Comparison of ENCODE assay signal across 18 cellular contexts in genomic region chr2:20291846-20292408, GRCh38. TPM values are rescaled to one million over a fixed set of nuclear protein-coding genes. Genes with fewer than 3 reads are reported as not detected.
DNase-seq lines count a peak whose midpoint lies in the region; ATAC-seq, FAIRE-seq and TF ChIP-seq lines count a peak whose summit lies in the region.
"Had no signal": no experiment of that assay in that cellular context is flagged by ENCODE, and none has a peak within 500 bp of the region (broad histone marks: within the 10 kb centered on the region; RNA-seq: fewer than 3 reads in every experiment).

No MANE protein-coding gene starts in this region.

- H2AK5ac ChIP-seq in mesendoderm (ENCODE audit: low read length), result no peak overlapping the region

- H3K4ac ChIP-seq in mesendoderm (ENCODE audit: low read depth, low read length), result no peak overlapping the region

- peaks cover 9 to 23% of the 10 kb centered on the region in 2 experiments for H3K36me3 ChIP-seq in keratinocyte (ENCODE audit: control insufficient read depth in 2 of 2, extremely low read depth in 1 of 2, insufficient read depth in 2 of 2, low read length in 2 of 2)
- H3K36me3 ChIP-seq in mesendoderm (ENCODE audit: control insufficient read depth, insufficient read depth, low read length), result peaks cover 4% of the 10 kb centered on the region
- peaks cover 0 to 64% (median 0%) of the 10 kb centered on the region in 3 donors for H3K36me3 ChIP-seq in Peyer's patch

- no peaks in the 10 kb centered on the region for H3K27me3 Mint-ChIP-seq in WTC11 (ENCODE audit: low read depth)
- H3K27me3 Mint-ChIP-seq in type B pancreatic cell, result no peaks in the 10 kb centered on the region
- H3K27me3 Mint-ChIP-seq: CD4-positive, alpha-beta memory T cell had no signal

- no peak for TF ChIP-seq CTCF in WTC11 (IDR thresholded peaks at IDR 0.05)
- TF ChIP-seq CTCF in keratinocyte (optimal IDR thresholded peaks at IDR 0.05 in 1 of 3, IDR thresholded peaks at IDR 0.05 in 1 of 3, conservative IDR thresholded peaks at IDR 0.05 in 1 of 3; ENCODE audit: extremely low read depth in 1 of 3, insufficient read depth in 2 of 3, low read length in 3 of 3), result no peak
- TF ChIP-seq CTCF in type B pancreatic cell (conservative IDR thresholded peaks at IDR 0.05), result no peak
- TF ChIP-seq CTCF in Peyer's patch (IDR thresholded peaks at IDR 0.05), result no peak

- H3K56ac ChIP-seq in mesendoderm (ENCODE audit: low read length), result no peak overlapping the region

- no peaks in the 10 kb centered on the region for H3K9me3 Mint-ChIP-seq in WTC11
- H3K9me3 Mint-ChIP-seq in type B pancreatic cell, result no peaks in the 10 kb centered on the region
- H3K9me3 Mint-ChIP-seq: CD4-positive, alpha-beta memory T cell had no signal

- H2BK15ac ChIP-seq in mesendoderm (replicated peaks; ENCODE audit: low read depth), result no peak overlapping the region

- H2BK120ac ChIP-seq in mesendoderm (ENCODE audit: low read depth, low read length), result no peak overlapping the region

- H3K9me3 ChIP-seq in keratinocyte (ENCODE audit: control insufficient read depth, low read depth, low read length) (no peaks in the 10 kb centered on the region), Peyer's patch (no peaks in the 10 kb centered on the region)
- H3K9me3 ChIP-seq: body of pancreas, upper lobe of right lung had no signal

- H3K4me1 ChIP-seq in keratinocyte (ENCODE audit: control insufficient read depth, extremely low read depth, insufficient read depth, low read length), result peaks cover 19% of the 10 kb centered on the region
- H3K4me1 ChIP-seq in mesendoderm (ENCODE audit: control insufficient read depth, low read depth, low read length), result no peaks in the 10 kb centered on the region
- H3K4me1 ChIP-seq in Peyer's patch, result no peaks in the 10 kb centered on the region
- H3K4me1 ChIP-seq: body of pancreas, parathyroid adenoma, upper lobe of right lung had no signal

- ATAC-seq in Right ventricle myocardium inferior (peak; percentile 34), WTC11 (0 out of 2 replicates have a peak, but pooled peaks have one; percentile 13), HG03025 (IDR thresholded peaks at IDR 0.05; ENCODE audit: low FRiP score, unreplicated experiment) (no peak)
- ATAC-seq: body of pancreas had no signal

- H3K23ac ChIP-seq in mesendoderm (ENCODE audit: low read length), result no peak overlapping the region

- H4K8ac ChIP-seq in mesendoderm (ENCODE audit: low read depth, low read length), result no peak overlapping the region

- H3K4me2 ChIP-seq in keratinocyte (ENCODE audit: control insufficient read depth, extremely low read depth, insufficient read depth, low read depth, low read length) (no peak overlapping the region), mesendoderm (ENCODE audit: low read length) (no peak overlapping the region)

- dilution Hi-C loops in keratinocyte (cut with MboI; ENCODE audit: extremely low pct_ligation_motif_present, low sequenced_read_pairs), result no loop called here

- no peak overlapping the region for H3K9ac ChIP-seq in keratinocyte (ENCODE audit: control insufficient read depth, extremely low read depth, insufficient read depth, low read length)
- H3K9ac ChIP-seq in mesendoderm (ENCODE audit: low read length), result no peak overlapping the region
- H3K9ac ChIP-seq: parathyroid adenoma had no signal

- H3K79me2 ChIP-seq in keratinocyte (ENCODE audit: control insufficient read depth, insufficient read depth, low read length) (peaks cover 22% of the 10 kb centered on the region), mesendoderm (ENCODE audit: control insufficient read depth, insufficient read depth, low read length) (no peaks in the 10 kb centered on the region)

- H3K36me3 Mint-ChIP-seq in WTC11, result peaks cover 20% of the 10 kb centered on the region
- peaks cover 12% of the 10 kb centered on the region for H3K36me3 Mint-ChIP-seq in type B pancreatic cell

- CTCF ChIA-PET in WTC11 (lab: Charles Lee), result interaction anchor here (0.6 to 2.7 kb wide), 12 partner anchors 9 to 248 kb away, joined by 3 to 24 read pairs (median 4); partner anchors contain the start of gene SDC1

- no peak overlapping the region for H3K4me3 Mint-ChIP-seq in WTC11
- no peak overlapping the region for H3K4me3 Mint-ChIP-seq in type B pancreatic cell
- H3K4me3 Mint-ChIP-seq: CD4-positive, alpha-beta memory T cell had no signal

- intact Hi-C loops in Right ventricle myocardium inferior (cut with DNase I), result no loop called here
- intact Hi-C loops in cardiac septum (cut with DNase I), result no loop called here

- H3K27me3 ChIP-seq in keratinocyte (ENCODE audit: control insufficient read depth, extremely low read depth, insufficient read depth, low read length) (no peaks in the 10 kb centered on the region), mesendoderm (ENCODE audit: insufficient read depth, low read length, poor library complexity) (no peaks in the 10 kb centered on the region), Peyer's patch (no peaks in the 10 kb centered on the region)
- H3K27me3 ChIP-seq: body of pancreas, dorsolateral prefrontal cortex, upper lobe of right lung had no signal

- no peak for TF ChIP-seq POLR2A in Peyer's patch (IDR thresholded peaks at IDR 0.05)

- H3K27ac ChIP-seq in keratinocyte (ENCODE audit: control insufficient read depth, insufficient read depth, low read length), result peak overlapping the region; percentile 69
- H3K27ac ChIP-seq in mesendoderm (ENCODE audit: low read depth, low read length), result no peak overlapping the region
- no peak overlapping the region for H3K27ac ChIP-seq in Peyer's patch
- H3K27ac ChIP-seq: parathyroid adenoma, upper lobe of right lung had no signal

- H4K20me1 ChIP-seq in keratinocyte (ENCODE audit: control insufficient read depth, extremely low read depth, insufficient read depth, low read length), result no peaks in the 10 kb centered on the region

- no peak overlapping the region for H2AFZ ChIP-seq in keratinocyte (ENCODE audit: control insufficient read depth, low read length)
- H2AFZ ChIP-seq: parathyroid adenoma had no signal

- H3K9me1 ChIP-seq in keratinocyte (ENCODE audit: control insufficient read depth, extremely low read depth, insufficient read depth, low read length), result no peaks in the 10 kb centered on the region

- no CpG with 5 or more reads among the region's 13 CpGs for WGBS in mesendoderm (ENCODE audit: extremely low coverage, insufficient coverage, low lambda C conversion rate)

- H3K27ac Mint-ChIP-seq in WTC11, result peak overlapping the region; percentile 91
- H3K27ac Mint-ChIP-seq in type B pancreatic cell, result peak overlapping the region; percentile 44

- H2BK5ac ChIP-seq in mesendoderm (ENCODE audit: low read length), result no peak overlapping the region

- H3K4me3 ChIP-seq in keratinocyte (ENCODE audit: control insufficient read depth in 2 of 3, extremely low read depth in 1 of 3, insufficient read depth in 2 of 3, low read depth in 1 of 3, low read length in 3 of 3) (no peak overlapping the region), mesendoderm (ENCODE audit: low read length) (no peak overlapping the region), Peyer's patch (no peak overlapping the region)
- H3K4me3 ChIP-seq: body of pancreas, dorsolateral prefrontal cortex, upper lobe of right lung had no signal

- H3K79me1 ChIP-seq in mesendoderm (ENCODE audit: low read length), result peaks cover 6% of the 10 kb centered on the region

- POLR2A ChIA-PET in WTC11 (lab: Charles Lee), result no interaction called here

- H3K4me1 Mint-ChIP-seq in WTC11, result peaks cover 7% of the 10 kb centered on the region
- H3K4me1 Mint-ChIP-seq in type B pancreatic cell (ENCODE audit: unreplicated experiment), result peaks cover 11% of the 10 kb centered on the region

- DNase-seq in Right ventricle myocardium inferior (ENCODE audit: missing footprints) (no peak), cardiac septum (ENCODE audit: low spot score) (no peak), WTC11 (ENCODE audit: low spot score) (no peak), keratinocyte (ENCODE audit: low read depth, low spot score) (no peak), type B pancreatic cell (ENCODE audit: extremely low spot score, unreplicated experiment) (no peak), mesendoderm (no peak), Peyer's patch (no peak)
- DNase-seq: activated CD4-positive, alpha-beta T cell treated with anti-CD3 and anti-CD28 coated beads for 4 hours; activated naive CD4-positive, alpha-beta T cell treated with Interleukin-2 at 50 U/mL for 16 hours; body of pancreas; CD4-positive, alpha-beta memory T cell; left colon; NCI-H1105 treated with DMSO at 0.1 percent for 48 hours; stimulated activated naive CD4-positive, alpha-beta T cell treated with Interleukin-2 at 50 U/mL for 16 hours; upper lobe of right lung had no signal

- no peak for FAIRE-seq in keratinocyte (lab: Jason Lieb, UNC)

- no peak overlapping the region for H4K5ac ChIP-seq in mesendoderm (ENCODE audit: low read length)

- no peak overlapping the region for H3K18ac ChIP-seq in mesendoderm (ENCODE audit: low read length)

TF ChIP-seq in WTC11, 78 proteins besides CTCF, POLR2A, EP300 and RAD21 (continues in another document):
- no peak for TF ChIP-seq ZBTB21 (CRISPR knock-in tag; IDR thresholded peaks at IDR 0.05; ENCODE audit: borderline replicate concordance)
- TF ChIP-seq MAX (CRISPR knock-in tag; IDR thresholded peaks at IDR 0.05), result no peak

RNA-seq across cellular contexts. Expression of gene PUM2, which starts 58.7 kb away (rescaled TPM):
- total RNA-seq in Right ventricle myocardium inferior (71.4 TPM), cardiac septum (75.6 TPM), WTC11 (2021) (84.7 to 104 TPM (median 90.0 TPM) in 3 replicates), type B pancreatic cell (ENCODE audit: low replicate concordance) (98.5 and 112 TPM in 2 replicates), Peyer's patch (10 to 100 TPM; 61.2 to 88.3 (median 74.8) TPM)
- polyA plus RNA-seq in keratinocyte, result 30.1 to 47.5 TPM (median 46.5 TPM) in 3 replicates
- 48.2 TPM for polyA plus RNA-seq in keratinocyte (2011; ENCODE audit: low read depth)
- polyA plus RNA-seq in keratinocyte (2011; cell fraction: cytosol; rRNA removed), result 19.3 and 37.4 TPM in 2 replicates
- 37.6 and 46.9 TPM in 2 replicates for polyA plus RNA-seq in keratinocyte (2011; cell fraction: nucleus; rRNA removed)
- 27.5 and 37.3 TPM in 2 replicates for polyA plus RNA-seq in keratinocyte (2012; ENCODE audit: low replicate concordance)
- polyA minus RNA-seq in keratinocyte, result 60.6 to 185 TPM (median 170 TPM) in 3 replicates
- polyA minus RNA-seq in keratinocyte (2011; cell fraction: cytosol; rRNA and poly(A)+ RNA removed), result 51.0 TPM
- 68.8 and 121 TPM in 2 replicates for polyA minus RNA-seq in keratinocyte (2011; cell fraction: nucleus; rRNA and poly(A)+ RNA removed)
- 41.5 TPM for polyA plus RNA-seq in mesendoderm (2013, experiment 1 of 2)
- polyA plus RNA-seq in mesendoderm (2013, experiment 2 of 2), result 40.2 TPM
